8 cellular contexts compared by ENCODE assay signal in the genomic region with DNA sequence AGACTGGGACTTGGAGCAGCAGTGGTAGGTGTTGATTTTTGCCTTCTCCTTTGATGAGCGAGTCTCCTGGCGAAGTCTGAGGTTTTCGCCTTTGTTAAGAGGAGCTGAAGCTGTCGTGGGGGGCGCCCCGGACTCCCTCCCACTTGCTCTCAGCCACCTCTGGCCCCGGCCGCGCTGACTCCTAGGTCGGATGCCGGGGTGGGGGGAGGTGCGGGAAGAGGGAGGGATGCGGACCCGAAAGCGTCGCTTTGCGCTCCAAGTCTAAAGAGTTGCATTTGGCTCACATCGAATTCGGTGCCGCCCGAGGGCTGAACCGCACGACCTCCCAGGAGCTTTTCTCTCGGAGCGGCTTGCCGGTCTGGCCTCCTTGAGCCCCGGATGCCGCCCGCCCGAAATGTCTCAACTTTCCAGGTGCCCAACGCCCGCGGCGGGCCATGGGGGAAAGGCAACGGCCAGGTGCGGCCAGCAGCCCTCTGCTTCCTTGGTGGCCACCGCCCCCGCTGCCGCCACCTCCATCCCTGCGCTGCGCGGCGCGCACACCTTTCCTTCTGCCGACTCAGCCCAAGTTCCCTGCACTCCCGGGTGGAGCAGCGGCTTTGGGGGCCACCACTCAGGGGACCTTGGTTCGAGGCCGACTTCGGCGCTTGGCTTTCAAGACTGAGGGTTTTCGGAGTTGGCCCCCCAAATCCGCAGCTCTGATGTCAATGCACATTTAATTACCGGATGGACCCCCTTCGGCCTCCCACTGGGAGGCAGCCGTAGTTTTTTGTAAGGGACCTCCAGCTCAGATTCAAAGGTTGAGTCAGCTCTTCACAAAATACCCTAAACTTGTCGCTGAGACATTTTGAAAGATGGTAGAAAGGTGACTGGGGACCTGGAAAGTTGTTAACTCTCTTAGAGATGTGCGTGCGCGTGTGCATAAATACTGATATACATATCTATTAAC. TPM values are rescaled to one million over a fixed set of nuclear protein-coding genes. Genes with fewer than 3 reads are reported as not detected.
DNase-seq lines count a peak whose midpoint lies in the region; ATAC-seq, FAIRE-seq and TF ChIP-seq lines count a peak whose summit lies in the region.

No MANE protein-coding gene starts in this region.

- intact Hi-C loops in Right ventricle myocardium superior (cut with DNase I): no loop called here
- intact Hi-C loops in sigmoid colon (cut with DNase I): no loop called here

- ATAC-seq in HG02759 (IDR thresholded peaks at IDR 0.05; ENCODE audit: unreplicated experiment) (peak; percentile 29), Right ventricle myocardium superior (ENCODE audit: poor library complexity) (no peak), GM18505 (IDR thresholded peaks at IDR 0.05; ENCODE audit: unreplicated experiment) (no peak)
- ATAC-seq in activated CD8-positive, alpha-beta memory T cell treated with anti-CD3 and anti-CD28 coated beads, Interleukin-2, amount 10 ng/mL, durations not matched to agents 7 days and 5 days: peak; percentile 23

- TF ChIP-seq EP300 in sigmoid colon (IDR thresholded peaks at IDR 0.05): no peak

- peaks cover 4% of the 10 kb centered on the region for H3K4me1 Mint-ChIP-seq in activated CD8-positive, alpha-beta memory T cell treated with anti-CD3 and anti-CD28 coated beads, Interleukin-2, amount 10 ng/mL, durations not matched to agents 7 days and 5 days

- TF ChIP-seq POLR2A in sigmoid colon (IDR thresholded peaks at IDR 0.05) (no peak), GM18505 (IDR thresholded peaks at IDR 0.05; ENCODE audit: borderline replicate concordance, extremely low read depth, insufficient read depth, insufficient read length) (no peak)

- H3K36me3 ChIP-seq in sigmoid colon: no peaks in the 10 kb centered on the region

- peaks cover 0 to 10% (median 7%) of the 10 kb centered on the region in 4 donors for H3K4me1 ChIP-seq in sigmoid colon

- TF ChIP-seq CTCF in sigmoid colon (IDR thresholded peaks at IDR 0.05) (no peak), D721Med (IDR thresholded peaks at IDR 0.05; ENCODE audit: insufficient read depth, missing control alignments) (no peak)

- no peak overlapping the region for H3K27ac ChIP-seq in sigmoid colon

- no peak for FAIRE-seq in D721Med (lab: Jason Lieb, UNC)

- 2 to 7% methylated on average over 60 of the region's 60 CpGs for whole genome bisulfite sequencing in sigmoid colon, 2 donors

- CTCF ChIA-PET in activated CD8-positive, alpha-beta memory T cell treated with anti-CD3 and anti-CD28 coated beads, Interleukin-2, amount 10 ng/mL, durations not matched to agents 7 days and 5 days (lab: Charles Lee): no interaction called here

- H3K4me3 ChIP-seq in sigmoid colon: peak overlapping the region in 3 of 4 donors; percentile 35 to 49 (median 47)

- no peaks in the 10 kb centered on the region for H3K36me3 Mint-ChIP-seq in activated CD8-positive, alpha-beta memory T cell treated with anti-CD3 and anti-CD28 coated beads, Interleukin-2, amount 10 ng/mL, durations not matched to agents 7 days and 5 days

- H3K9me3 ChIP-seq in sigmoid colon: no peaks in the 10 kb centered on the region

- H3K27ac Mint-ChIP-seq in activated CD8-positive, alpha-beta memory T cell treated with anti-CD3 and anti-CD28 coated beads, Interleukin-2, amount 10 ng/mL, durations not matched to agents 7 days and 5 days: no peak overlapping the region

- H3K4me3 Mint-ChIP-seq in activated CD8-positive, alpha-beta memory T cell treated with anti-CD3 and anti-CD28 coated beads, Interleukin-2, amount 10 ng/mL, durations not matched to agents 7 days and 5 days: peak overlapping the region; percentile 61

- peaks cover 12 to 45% (median 12%) of the 10 kb centered on the region in 3 donors for H3K27me3 ChIP-seq in sigmoid colon

- H3K27me3 Mint-ChIP-seq in activated CD8-positive, alpha-beta memory T cell treated with anti-CD3 and anti-CD28 coated beads, Interleukin-2, amount 10 ng/mL, durations not matched to agents 7 days and 5 days: peaks cover 24% of the 10 kb centered on the region

- no peaks in the 10 kb centered on the region for H3K9me3 Mint-ChIP-seq in activated CD8-positive, alpha-beta memory T cell treated with anti-CD3 and anti-CD28 coated beads, Interleukin-2, amount 10 ng/mL, durations not matched to agents 7 days and 5 days (ENCODE audit: low read depth)

- DNase-seq in COLO668 (lab: John Stamatoyannopoulos, UW; ENCODE audit: unreplicated experiment): peak; percentile 32
- DNase-seq in activated CD8-positive, alpha-beta memory T cell treated with anti-CD3 and anti-CD28 coated beads, Interleukin-2, amount 10 ng/mL, durations not matched to agents 7 days and 5 days: no peak
- DNase-seq in Right ventricle myocardium superior: peak; percentile 31
- no peak for DNase-seq in sigmoid colon
- DNase-seq in AG08396 (ENCODE audit: low spot score): no peak
- DNase-seq in D721Med (ENCODE audit: insufficient read length, low spot score): no peak

RNA-seq across cellular contexts. Expression of a gene that starts 1.0 kb away (rescaled TPM):
- total RNA-seq in activated CD8-positive, alpha-beta memory T cell treated with anti-CD3 and anti-CD28 coated beads, Interleukin-2, amount 10 ng/mL, durations not matched to agents 7 days and 5 days: under 1 TPM; 0.42 to 0.61 TPM
- total RNA-seq in Right ventricle myocardium superior: 0.24 TPM
- total RNA-seq in sigmoid colon: 1 to 10 TPM in 3 of 4 donors, under 1 TPM in 1; 0.27 to 1.7 (median 1.1) TPM
- under 1 TPM in 1 of 3 donors, not detected in 2; 0.48 TPM for polyA plus RNA-seq in sigmoid colon

Comparison
In these comparisons a context has a peak if more than half of its experiments do, and no peak if none do; other contexts are left out.
1. DNase-seq: peak in COLO668 (single experiment) and Right ventricle myocardium superior (single experiment); none in activated CD8-positive, alpha-beta memory T cell treated with anti-CD3 and anti-CD28 coated beads, Interleukin-2, amount 10 ng/mL, durations not matched to agents 7 days and 5 days (single experiment), sigmoid colon (single experiment), AG08396 (single experiment) and D721Med (single experiment).
2. ATAC-seq: peak in HG02759 (single experiment) and activated CD8-positive, alpha-beta memory T cell treated with anti-CD3 and anti-CD28 coated beads, Interleukin-2, amount 10 ng/mL, durations not matched to agents 7 days and 5 days (single experiment); none in Right ventricle myocardium superior (single experiment) and GM18505 (single experiment).